ENCODE assay signal across 26 cellular contexts in the genomic region with DNA sequence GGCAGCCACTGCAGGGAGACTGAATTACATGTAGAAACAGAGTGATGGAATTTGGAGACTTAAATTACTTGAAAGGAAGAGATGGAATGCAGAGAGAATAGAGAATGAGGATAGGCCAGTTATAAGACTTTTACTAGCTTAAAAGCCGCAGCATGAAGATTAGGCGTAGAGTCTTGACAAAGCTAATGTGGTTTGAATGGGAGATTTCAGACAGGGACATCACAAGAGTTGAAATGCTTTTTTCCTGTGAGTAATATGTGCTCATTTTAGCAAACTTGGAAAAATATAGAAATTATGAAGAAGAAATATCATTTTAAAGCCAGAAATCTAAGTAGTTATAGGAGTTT.
"Had no signal": no experiment of that assay in that cellular context is flagged by ENCODE, and none has a peak within 500 bp of the region (broad histone marks: within the 10 kb centered on the region; RNA-seq: fewer than 3 reads in every experiment).

No MANE protein-coding gene starts in this region.

- ATAC-seq: activated naive CD4-positive, alpha-beta T cell treated with anti-CD3 and anti-CD28 coated beads, Interleukin-2, amount 50 U/mL, for 72 hours; naive thymus-derived CD8-positive, alpha-beta T cell; stimulated activated memory B cell treated with anti-CD40 and anti-IgM and Interleukin-4, amounts not matched to agents 10 μg/mL and 1 μg/mL and 100 μg/mL, for 72 hours; upper lobe of right lung had no signal

- H3K36me3 ChIP-seq: colonic mucosa, neural progenitor cell, upper lobe of right lung had no signal

- H3K9ac ChIP-seq: neural progenitor cell had no signal

- H3K4me3 ChIP-seq: colonic mucosa, dorsolateral prefrontal cortex, hepatocyte, neural progenitor cell, sigmoid colon, stomach, suprapubic skin, tibial artery, upper lobe of right lung had no signal

- H3K79me2 ChIP-seq: hepatocyte had no signal

- H3K4me1 ChIP-seq: colonic mucosa, neural progenitor cell, sigmoid colon, upper lobe of right lung had no signal

- H3K9me3 ChIP-seq: colonic mucosa, sigmoid colon, stomach, suprapubic skin, tibial artery, upper lobe of right lung had no signal

- DNase-seq: activated CD4-positive, alpha-beta memory T cell treated with anti-CD3 and anti-CD28 coated beads for 36 hours; activated CD4-positive, alpha-beta T cell treated with anti-CD3 and anti-CD28 coated beads, Interleukin-2, amount 10 ng/mL, durations not matched to agents 24 days and 14 days; activated CD4-positive, CD25-positive, alpha-beta regulatory T cell treated with anti-CD3 and anti-CD28 coated beads, Interleukin-2, amount 50 U/mL, for 72 hours; activated CD8-positive, alpha-beta memory T cell treated with anti-CD3 and anti-CD28 coated beads, Interleukin-2, amount 50 U/mL, for 4 hours; activated naive CD4-positive, alpha-beta T cell; activated T-cell treated with anti-CD3 and anti-CD28 coated beads, Interleukin-2, amount 50 U/mL, for 24 hours; colonic mucosa; dorsolateral prefrontal cortex; effector memory CD4-positive, alpha-beta T cell; left cardiac atrium; naive thymus-derived CD8-positive, alpha-beta T cell; sigmoid colon; small intestine; stimulated activated CD4-positive, alpha-beta T cell treated with anti-CD3 and anti-CD28 coated beads, Interleukin-1b, Interleukin-23, amount 100 ng/mL, for 48 hours; stimulated activated CD4-positive, alpha-beta T cell treated with anti-CD3 and anti-CD28 coated beads, Interleukin-4, amount 100 ng/mL, for 4 hours; stimulated activated CD8-positive, alpha-beta memory T cell treated with anti-CD3 and anti-CD28 coated beads, Interleukin-4, amount 100 ng/mL, for 48 hours; stomach; SW 1271; T-helper 9 cell; tibial artery; upper lobe of right lung had no signal

- H3K4me2 ChIP-seq: hepatocyte, neural progenitor cell had no signal

- H3K27me3 ChIP-seq: colonic mucosa, dorsolateral prefrontal cortex, hepatocyte, neural progenitor cell, sigmoid colon, stomach, suprapubic skin, tibial artery, upper lobe of right lung had no signal

- H3K27ac ChIP-seq: colonic mucosa, hepatocyte, neural progenitor cell, sigmoid colon, stomach, suprapubic skin, tibial artery, upper lobe of right lung had no signal

- H2AFZ ChIP-seq: hepatocyte, neural progenitor cell had no signal
